16 cellular contexts compared by ENCODE assay signal in genomic region chr3:33111581-33111980, GRCh38. TPM values are rescaled to one million over a fixed set of nuclear protein-coding genes. Genes with fewer than 3 reads are reported as not detected.
DNase-seq lines count a peak whose midpoint lies in the region; ATAC-seq and TF ChIP-seq lines count a peak whose summit lies in the region.
"Had no signal": no experiment of that assay in that cellular context is flagged by ENCODE, and none has a peak within 500 bp of the region (broad histone marks: within the 10 kb centered on the region; RNA-seq: fewer than 3 reads in every experiment).

No MANE protein-coding gene starts in this region.

- H3K4me1 Mint-ChIP-seq in activated B cell treated with CpG ODN at 0.5 μM for 24 hours, result peaks cover 58% of the 10 kb centered on the region

- no peak overlapping the region for H3K4me3 ChIP-seq in breast epithelium
- H3K4me3 ChIP-seq: SK-N-MC had no signal

- CTCF ChIA-PET in activated B cell treated with CpG ODN at 0.5 μM for 24 hours (lab: Charles Lee), result interaction anchor here (1.5 kb wide), 1 partner anchor 20 kb away, joined by 7 read pairs; no protein-coding TSS in a partner anchor

- H3K4me1 ChIP-seq in breast epithelium, result no peaks in the 10 kb centered on the region

- H3K4me3 Mint-ChIP-seq in activated B cell treated with CpG ODN at 0.5 μM for 24 hours, result peak overlapping the region; percentile 76

- intact Hi-C loops in activated B cell treated with CpG ODN at 0.5 μM for 24 hours (cut with micrococcal nuclease) (loop anchor here (5.0 to 10.0 kb wide), 3 partner anchors 327 to 686 kb away; partner anchors contain the start of genes CLASP2 and PDCD6IP), breast epithelium (cut with DNase I; ENCODE audit: low total_unique reads) (no loop called here)

- no peaks in the 10 kb centered on the region for H3K27me3 Mint-ChIP-seq in activated B cell treated with CpG ODN at 0.5 μM for 24 hours

- no peak for TF ChIP-seq POLR2A in breast epithelium (IDR thresholded peaks at IDR 0.05)

- H3K36me3 Mint-ChIP-seq in activated B cell treated with CpG ODN at 0.5 μM for 24 hours (ENCODE audit: low read depth), result no peaks in the 10 kb centered on the region
- H3K36me3 Mint-ChIP-seq: brain had no signal

- H3K36me3 ChIP-seq in breast epithelium, result no peaks in the 10 kb centered on the region

- POLR2A ChIA-PET in activated B cell treated with CpG ODN at 0.5 μM for 24 hours (lab: Charles Lee), result interaction anchor here (0.6 to 5.1 kb wide), 5 partner anchors 15 to 108 kb away, joined by 3 to 31 read pairs (median 4); partner anchors contain the start of genes GLB1 and TMPPE

- H3K27ac Mint-ChIP-seq in activated B cell treated with CpG ODN at 0.5 μM for 24 hours, result peak overlapping the region; percentile 66
- H3K27ac Mint-ChIP-seq: brain had no signal

- no peak for DNase-seq in activated B cell treated with CpG ODN at 0.5 μM for 24 hours
- DNase-seq in NCI-H2227 treated with DMSO at 0.1 percent for 48 hours (lab: John Stamatoyannopoulos, UW), result no peak
- DNase-seq in KG1 (lab: John Stamatoyannopoulos, UW), result no peak
- DNase-seq in NK-92 (lab: John Stamatoyannopoulos, UW; ENCODE audit: unreplicated experiment), result no peak
- DNase-seq in breast epithelium (ENCODE audit: low spot score in 2 of 2), result no peak
- DNase-seq: activated CD8-positive, alpha-beta memory T cell treated with anti-CD3 and anti-CD28 coated beads, Interleukin-2, amount 50 U/mL, for 48 hours; erythroblast; naive thymus-derived CD4-positive, alpha-beta T cell; NCI-H2171 treated with DMSO at 0.1 percent for 48 hours; stimulated activated CD4-positive, alpha-beta T cell treated with anti-CD3 and anti-CD28 coated beads, Interleukin-12 subunit alpha, Interleukin-12 subunit beta, amount 100 ng/mL, for 4 hours; stimulated activated naive CD4-positive, alpha-beta T cell treated with Interleukin-2 at 50 U/mL for 16 hours had no signal

- no peaks in the 10 kb centered on the region for H3K27me3 ChIP-seq in breast epithelium

- no peaks in the 10 kb centered on the region for H3K9me3 ChIP-seq in breast epithelium

- no peak for TF ChIP-seq CTCF in activated B cell treated with CpG ODN at 0.5 μM for 24 hours (IDR thresholded peaks at IDR 0.05)
- no peak for TF ChIP-seq CTCF in breast epithelium (IDR thresholded peaks at IDR 0.05)

- no peaks in the 10 kb centered on the region for H3K9me3 Mint-ChIP-seq in activated B cell treated with CpG ODN at 0.5 μM for 24 hours
- H3K9me3 Mint-ChIP-seq: naive thymus-derived CD4-positive, alpha-beta T cell had no signal

- peak; percentile 43 for ATAC-seq in GM18499 (IDR thresholded peaks at IDR 0.05; ENCODE audit: insufficient read depth, unreplicated experiment)
- peak; percentile 27 for ATAC-seq in GM19452 (IDR thresholded peaks at IDR 0.05; ENCODE audit: unreplicated experiment)
- ATAC-seq in HG02973 (IDR thresholded peaks at IDR 0.05; ENCODE audit: unreplicated experiment), result peak; percentile 40
- ATAC-seq in activated B cell treated with CpG ODN at 0.5 μM for 24 hours (ENCODE audit: low read depth), result peak; percentile 3
- ATAC-seq: naive thymus-derived CD4-positive, alpha-beta T cell had no signal

- H3K27ac ChIP-seq in breast epithelium, result no peak overlapping the region
- H3K27ac ChIP-seq: SK-N-MC had no signal

RNA-seq across cellular contexts. Expression of gene CRTAP, which starts 2.2 kb away (rescaled TPM):
- 36.5 and 36.6 TPM in 2 replicates for total RNA-seq in activated B cell treated with CpG ODN at 0.5 μM for 24 hours
- 100 to 1,000 TPM; 158 to 535 (median 180) TPM for total RNA-seq in breast epithelium

RNA-seq across cellular contexts. Expression of gene GLB1, which starts 14.6 kb away (rescaled TPM):
- total RNA-seq in activated B cell treated with CpG ODN at 0.5 μM for 24 hours (52.6 and 56.3 TPM in 2 replicates), breast epithelium (10 to 100 TPM; 42.3 to 70.2 (median 51.1) TPM)

RNA-seq across cellular contexts. Expression of gene TMPPE, which starts 14.6 kb away (rescaled TPM):
- 11.8 and 13.1 TPM in 2 replicates for total RNA-seq in activated B cell treated with CpG ODN at 0.5 μM for 24 hours
- total RNA-seq in breast epithelium, result 10 to 100 TPM in 1 of 3 donors, 1 to 10 TPM in 2; 6.9 to 10.1 (median 7.2) TPM
